Comparison of ENCODE assay signal across 20 cellular contexts in genomic region chr4:121957266-121957665, GRCh38. TPM values are rescaled to one million over a fixed set of nuclear protein-coding genes. Genes with fewer than 3 reads are reported as not detected.
DNase-seq lines count a peak whose midpoint lies in the region; ATAC-seq, FAIRE-seq and TF ChIP-seq lines count a peak whose summit lies in the region.
"Had no signal": no experiment of that assay in that cellular context is flagged by ENCODE, and none has a peak within 500 bp of the region (broad histone marks: within the 10 kb centered on the region; RNA-seq: fewer than 3 reads in every experiment).

No MANE protein-coding gene starts in this region.

- no peaks in the 10 kb centered on the region for H3K9me3 Mint-ChIP-seq in immature natural killer cell
- H3K9me3 Mint-ChIP-seq: CD4-positive, alpha-beta T cell; GM23338; HFFc6 had no signal

- H3K36me3 ChIP-seq in hepatocyte (replicated peaks; ENCODE audit: insufficient read depth, low read depth) (no peaks in the 10 kb centered on the region), small intestine (ENCODE audit: control insufficient read depth in 2 of 2, insufficient read depth in 2 of 2, low read length in 2 of 2) (no peaks in the 10 kb centered on the region)
- H3K36me3 ChIP-seq: BE2C had no signal

- H3K36me3 Mint-ChIP-seq in immature natural killer cell = no peaks in the 10 kb centered on the region

- H3K27ac Mint-ChIP-seq in immature natural killer cell = no peak overlapping the region
- H3K27ac Mint-ChIP-seq: CD4-positive, alpha-beta T cell; GM23338; HFFc6 had no signal

- H3K79me2 ChIP-seq in hepatocyte = no peaks in the 10 kb centered on the region

- DNase-seq in LNCaP clone FGC (ENCODE audit: low read depth) (peak; percentile 47), hepatocyte (ENCODE audit: low spot score) (peak; percentile 53), small intestine (peak; percentile 71), RWPE1 (ENCODE audit: low spot score) (no peak), immature natural killer cell (no peak)
- DNase-seq: BE2C; C1 segment of cervical spinal cord; CD4-positive, alpha-beta T cell; DMS153; DND-41; EL; HFFc6 had no signal

- H3K4me3 ChIP-seq in LNCaP clone FGC (ENCODE audit: low read depth, low read length) = no peak overlapping the region
- no peak overlapping the region for H3K4me3 ChIP-seq in hepatocyte
- H3K4me3 ChIP-seq in small intestine (ENCODE audit: low read depth in 1 of 2, low read length in 2 of 2) = no peak overlapping the region
- H3K4me3 ChIP-seq: GM23338 had no signal

- peaks cover 24% of the 10 kb centered on the region for H3K27me3 ChIP-seq in hepatocyte
- no peaks in the 10 kb centered on the region for H3K27me3 ChIP-seq in small intestine (ENCODE audit: control insufficient read depth in 2 of 2, insufficient read depth in 2 of 2, low read length in 2 of 2)

- H3K27ac ChIP-seq in 22Rv1 (peak overlapping the region; percentile 62), hepatocyte (no peak overlapping the region), small intestine (ENCODE audit: low read depth in 1 of 2, low read length in 1 of 2) (no peak overlapping the region), RWPE1 (no peak overlapping the region)
- H3K27ac ChIP-seq: HL-60 had no signal

- WGBS in hepatocyte (ENCODE audit: low lambda C conversion rate, missing lambda C conversion rate) = 80% methylated on average over 3 of the region's 3 CpGs
- 45 to 78% (median 70%) methylated on average over 3 of the region's 3 CpGs for WGBS in small intestine, 3 donors

- no peak for FAIRE-seq in small intestine (lab: Jason Lieb, UNC)
- FAIRE-seq: GM12891, H54 had no signal

- CTCF ChIA-PET in RWPE1 (lab: Yijun Ruan, JAX) = no interaction called here

- H2AFZ ChIP-seq in hepatocyte = no peak overlapping the region
- H2AFZ ChIP-seq: GM23338 had no signal

- H3K4me1 ChIP-seq in hepatocyte (ENCODE audit: insufficient read depth) (no peaks in the 10 kb centered on the region), small intestine (ENCODE audit: control insufficient read depth in 2 of 2, insufficient read depth in 1 of 2, low read depth in 1 of 2, low read length in 1 of 2) (no peaks in the 10 kb centered on the region)
- H3K4me1 ChIP-seq: BE2C had no signal

- H4K20me1 ChIP-seq in hepatocyte (ENCODE audit: insufficient read depth, poor library complexity, severe bottlenecking) = no peaks in the 10 kb centered on the region

- no peak for ATAC-seq in GM18870 (IDR thresholded peaks at IDR 0.05; ENCODE audit: unreplicated experiment)
- ATAC-seq: GM23338, HCT116 had no signal

- POLR2A ChIA-PET in RWPE1 (lab: Yijun Ruan, JAX; ENCODE audit: low non-redundant PET) = no interaction called here

- no peaks in the 10 kb centered on the region for H3K9me2 ChIP-seq in hepatocyte (replicated peaks; ENCODE audit: insufficient read depth)

- no peak for TF ChIP-seq CTCF in 22Rv1 (IDR thresholded peaks at IDR 0.05)
- no peak for TF ChIP-seq CTCF in LNCaP clone FGC (IDR thresholded peaks at IDR 0.05; ENCODE audit: control insufficient read depth, extremely low read depth, insufficient read depth)
- TF ChIP-seq CTCF in hepatocyte (IDR thresholded peaks at IDR 0.05; ENCODE audit: poor library complexity) = no peak
- TF ChIP-seq CTCF in RWPE1 (conservative IDR thresholded peaks at IDR 0.05; ENCODE audit: low read depth) = no peak

- peaks cover under 1 to 3% of the 10 kb centered on the region in 2 donors for H3K4me1 Mint-ChIP-seq in immature natural killer cell

- peaks cover 0 to 8% (median 6%) of the 10 kb centered on the region in 3 donors for H3K27me3 Mint-ChIP-seq in immature natural killer cell (ENCODE audit: low read depth in 3 of 3)

- no peak overlapping the region for H3K4me2 ChIP-seq in hepatocyte
- H3K4me2 ChIP-seq: GM23338 had no signal

- no peak overlapping the region for H3K4me3 Mint-ChIP-seq in immature natural killer cell
- H3K4me3 Mint-ChIP-seq: CD4-positive, alpha-beta T cell; GM23338; HFFc6 had no signal

- H3K9me3 ChIP-seq in hepatocyte (ENCODE audit: low read depth) (no peaks in the 10 kb centered on the region), small intestine (ENCODE audit: control insufficient read depth, low read depth) (no peaks in the 10 kb centered on the region)
- H3K9me3 ChIP-seq: BE2C had no signal

RNA-seq across cellular contexts. Expression of gene TRPC3, which starts 5.4 kb away (rescaled TPM):
- total RNA-seq in hepatocyte = 2.2 and 2.8 TPM in 2 replicates
- polyA plus RNA-seq in hepatocyte (1.9 and 2.7 TPM in 2 replicates), small intestine (under 1 TPM in 2 of 3 donors, not detected in 1; 0.09 to 0.22 TPM), immature natural killer cell (under 1 TPM in 2 of 3 donors, not detected in 1; 0.08 to 0.15 TPM)
- total RNA-seq: CD4-positive, alpha-beta T cell; G401; HFFc6 had no signal

Comparison
In these comparisons a context has a peak if more than half of its experiments do, and no peak if none do; other contexts are left out.
1. DNase-seq: peak in LNCaP clone FGC (single experiment), hepatocyte (single experiment) and small intestine (single experiment); none in RWPE1 (single experiment) and immature natural killer cell (0 of 3).